In the genomic region with DNA sequence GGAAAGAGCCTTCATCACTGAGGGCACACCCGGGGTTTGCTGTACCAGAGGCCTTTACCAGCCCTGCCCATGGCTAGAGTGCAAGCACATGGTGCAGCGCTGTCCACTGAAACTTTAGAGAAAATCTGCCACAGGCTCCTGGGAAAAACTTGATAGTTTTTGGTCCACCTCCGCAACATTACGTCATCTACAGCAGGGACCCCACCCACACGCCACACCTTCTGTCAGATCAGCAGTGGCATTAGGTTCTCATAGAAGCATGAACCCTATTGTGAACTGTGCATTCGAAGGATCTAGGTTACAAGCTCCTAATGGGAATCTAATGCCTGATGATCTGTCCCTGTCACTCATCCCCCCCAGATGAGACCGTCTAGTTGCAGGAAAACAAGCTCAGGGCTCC, we compare ENCODE assay signal across 40 cellular contexts. TPM values are rescaled to one million over a fixed set of nuclear protein-coding genes. Genes with fewer than 3 reads are reported as not detected.
"Had no signal": no experiment of that assay in that cellular context is flagged by ENCODE, and none has a peak within 500 bp of the region (broad histone marks: within the 10 kb centered on the region; RNA-seq: fewer than 3 reads in every experiment).

No MANE protein-coding gene starts in this region.

- H3K36me3 ChIP-seq: adrenal gland, ascending aorta, brain microvascular endothelial cell, breast epithelium, cardiac muscle cell had no signal

- H3K4me3 ChIP-seq: adrenal gland, ascending aorta, body of pancreas, breast epithelium, cardiac muscle cell had no signal

- DNase-seq: activated effector memory CD4-positive, alpha-beta T cell treated with anti-CD3 and anti-CD28 coated beads, Interleukin-2, amount 50 U/mL, for 16 hours; activated effector memory CD4-positive, alpha-beta T cell treated with Interleukin-2 at 50 U/mL for 16 hours; activated gamma-delta T cell; activated gamma-delta T cell treated with Interleukin-2 at 50 U/mL for 16 hours; activated naive CD4-positive, alpha-beta T cell; activated naive CD4-positive, alpha-beta T cell treated with anti-CD3 and anti-CD28 coated beads for 36 hours; activated naive CD4-positive, alpha-beta T cell treated with anti-CD3 and anti-CD28 coated beads, Interleukin-2, amount 10 ng/mL, durations not matched to agents 7 days and 5 days; activated naive CD4-positive, alpha-beta T cell treated with anti-CD3 and anti-CD28 coated beads, Interleukin-2, amount 50 U/mL, for 16 hours; activated naive CD4-positive, alpha-beta T cell treated with Interleukin-2 at 50 U/mL for 16 hours; activated naive CD8-positive, alpha-beta T cell treated with anti-CD3 and anti-CD28 coated beads for 36 hours; activated naive CD8-positive, alpha-beta T cell treated with anti-CD3 and anti-CD28 coated beads, Interleukin-2, amount 10 ng/mL, durations not matched to agents 7 days and 5 days; activated naive CD8-positive, alpha-beta T cell treated with anti-CD3 and anti-CD28 coated beads, Interleukin-2, amount 50 U/mL, for 24 hours; activated T-cell treated with anti-CD3 and anti-CD28 coated beads, Interleukin-2, amount 50 U/mL, for 1 hour; activated T-cell treated with anti-CD3 and anti-CD28 coated beads, Interleukin-2, amount 50 U/mL, for 24 hours; activated T-cell treated with anti-CD3 and anti-CD28 coated beads, Interleukin-2, amount 50 U/mL, for 4 hours; activated T-cell treated with anti-CD3 and anti-CD28 coated beads, Interleukin-2, amount 50 U/mL, for 48 hours; activated T-cell treated with anti-CD3 and anti-CD28 coated beads, Interleukin-2, amount 50 U/mL, for 72 hours; adrenal gland; amniotic stem cell; amygdala; anterior cingulate cortex; aorta; body of pancreas; brain microvascular endothelial cell; caudate nucleus; central memory CD4-positive, alpha-beta T cell; cerebellar nuclear complex had no signal

- H3K27ac ChIP-seq: adrenal gland, ascending aorta, body of pancreas, brain microvascular endothelial cell, breast epithelium, cardiac muscle cell had no signal

- H3K27me3 ChIP-seq: ascending aorta, body of pancreas, brain microvascular endothelial cell had no signal

- H3K27ac Mint-ChIP-seq: activated naive CD4-positive, alpha-beta T cell treated with anti-CD3 and anti-CD28 coated beads for 36 hours; activated naive CD4-positive, alpha-beta T cell treated with anti-CD3 and anti-CD28 coated beads, Interleukin-2, amount 10 ng/mL, durations not matched to agents 7 days and 5 days; activated naive CD4-positive, alpha-beta T cell treated with anti-CD3 and anti-CD28 coated beads, Interleukin-2, amount 50 U/mL, for 24 hours; activated naive CD4-positive, alpha-beta T cell treated with anti-CD3 and anti-CD28 coated beads, Interleukin-2, amount 50 U/mL, for 72 hours; activated naive CD8-positive, alpha-beta T cell; activated naive CD8-positive, alpha-beta T cell treated with anti-CD3 and anti-CD28 coated beads for 36 hours; activated naive CD8-positive, alpha-beta T cell treated with anti-CD3 and anti-CD28 coated beads, Interleukin-2, amount 10 ng/mL, durations not matched to agents 7 days and 5 days; activated naive CD8-positive, alpha-beta T cell treated with anti-CD3 and anti-CD28 coated beads, Interleukin-2, amount 50 U/mL, for 24 hours; activated T-cell treated with anti-CD3 and anti-CD28 coated beads, Interleukin-2, amount 50 U/mL, for 24 hours; activated T-cell treated with anti-CD3 and anti-CD28 coated beads, Interleukin-2, amount 50 U/mL, for 72 hours; activated T-helper 1 cell treated with anti-CD3 and anti-CD28 coated beads, Interleukin-12 subunit alpha, Interleukin-12 subunit beta, Interleukin-2, Interleukin-4 antibody, amounts not matched to agents 30 ng/mL and 10 ng/mL and 1 ng/mL, durations not matched to agents 14 hours and 24 hours and 36 hours; activated T-helper 17 cell treated with anti-CD3 and anti-CD28 coated beads, Interleukin-2, amount 50 U/mL, for 72 hours; activated T-helper 2 cell treated with anti-CD3 and anti-CD28 coated beads, Interferon-gamma antibody, Interleukin-2, Interleukin-4, amounts not matched to agents 10 μg/mL and 5 μg/mL and 100 μg/mL, durations not matched to agents 14 hours and 24 hours and 36 hours; brain had no signal

- FAIRE-seq: astrocyte had no signal

- H3K36me3 Mint-ChIP-seq: activated naive CD4-positive, alpha-beta T cell treated with anti-CD3 and anti-CD28 coated beads, Interleukin-2, amount 10 ng/mL, durations not matched to agents 7 days and 5 days; activated naive CD4-positive, alpha-beta T cell treated with anti-CD3 and anti-CD28 coated beads, Interleukin-2, amount 50 U/mL, for 24 hours; activated naive CD4-positive, alpha-beta T cell treated with anti-CD3 and anti-CD28 coated beads, Interleukin-2, amount 50 U/mL, for 72 hours; activated naive CD8-positive, alpha-beta T cell treated with anti-CD3 and anti-CD28 coated beads for 36 hours; activated naive CD8-positive, alpha-beta T cell treated with anti-CD3 and anti-CD28 coated beads, Interleukin-2, amount 10 ng/mL, durations not matched to agents 7 days and 5 days; brain had no signal

- H3K4me1 ChIP-seq: ascending aorta, breast epithelium had no signal

- H3K9me3 Mint-ChIP-seq: activated naive CD4-positive, alpha-beta T cell treated with anti-CD3 and anti-CD28 coated beads for 36 hours; activated naive CD4-positive, alpha-beta T cell treated with anti-CD3 and anti-CD28 coated beads, Interleukin-2, amount 10 ng/mL, durations not matched to agents 7 days and 5 days; activated naive CD4-positive, alpha-beta T cell treated with anti-CD3 and anti-CD28 coated beads, Interleukin-2, amount 50 U/mL, for 24 hours; activated naive CD4-positive, alpha-beta T cell treated with anti-CD3 and anti-CD28 coated beads, Interleukin-2, amount 50 U/mL, for 72 hours; activated naive CD8-positive, alpha-beta T cell treated with anti-CD3 and anti-CD28 coated beads for 36 hours; activated naive CD8-positive, alpha-beta T cell treated with anti-CD3 and anti-CD28 coated beads, Interleukin-2, amount 50 U/mL, for 24 hours; activated T-cell treated with anti-CD3 and anti-CD28 coated beads, Interleukin-2, amount 50 U/mL, for 24 hours; activated T-cell treated with anti-CD3 and anti-CD28 coated beads, Interleukin-2, amount 50 U/mL, for 4 hours; activated T-cell treated with anti-CD3 and anti-CD28 coated beads, Interleukin-2, amount 50 U/mL, for 72 hours; activated T-helper 1 cell treated with anti-CD3 and anti-CD28 coated beads, Interleukin-12 subunit alpha, Interleukin-12 subunit beta, Interleukin-2, Interleukin-4 antibody, amounts not matched to agents 30 ng/mL and 10 ng/mL and 1 ng/mL, durations not matched to agents 14 hours and 24 hours and 36 hours; activated T-helper 17 cell treated with anti-CD3 and anti-CD28 coated beads, Interleukin-2, amount 50 U/mL, for 72 hours; activated T-helper 2 cell treated with anti-CD3 and anti-CD28 coated beads, Interferon-gamma antibody, Interleukin-2, Interleukin-4, amounts not matched to agents 10 μg/mL and 5 μg/mL and 100 μg/mL, durations not matched to agents 14 hours and 24 hours and 36 hours; central memory CD8-positive, alpha-beta T cell had no signal

- H3K9me3 ChIP-seq: adrenal gland, ascending aorta, body of pancreas, breast epithelium had no signal

- H3K4me3 Mint-ChIP-seq: activated naive CD4-positive, alpha-beta T cell treated with anti-CD3 and anti-CD28 coated beads for 36 hours; activated naive CD4-positive, alpha-beta T cell treated with anti-CD3 and anti-CD28 coated beads, Interleukin-2, amount 10 ng/mL, durations not matched to agents 7 days and 5 days; activated naive CD4-positive, alpha-beta T cell treated with anti-CD3 and anti-CD28 coated beads, Interleukin-2, amount 50 U/mL, for 24 hours; activated naive CD8-positive, alpha-beta T cell; activated naive CD8-positive, alpha-beta T cell treated with anti-CD3 and anti-CD28 coated beads for 36 hours; activated naive CD8-positive, alpha-beta T cell treated with anti-CD3 and anti-CD28 coated beads, Interleukin-2, amount 10 ng/mL, durations not matched to agents 7 days and 5 days; activated naive CD8-positive, alpha-beta T cell treated with anti-CD3 and anti-CD28 coated beads, Interleukin-2, amount 50 U/mL, for 24 hours; activated T-cell treated with anti-CD3 and anti-CD28 coated beads, Interleukin-2, amount 50 U/mL, for 24 hours; activated T-cell treated with anti-CD3 and anti-CD28 coated beads, Interleukin-2, amount 50 U/mL, for 4 hours; activated T-cell treated with anti-CD3 and anti-CD28 coated beads, Interleukin-2, amount 50 U/mL, for 72 hours; activated T-helper 1 cell treated with anti-CD3 and anti-CD28 coated beads, Interleukin-12 subunit alpha, Interleukin-12 subunit beta, Interleukin-2, Interleukin-4 antibody, amounts not matched to agents 30 ng/mL and 10 ng/mL and 1 ng/mL, durations not matched to agents 14 hours and 24 hours and 36 hours; activated T-helper 17 cell treated with anti-CD3 and anti-CD28 coated beads, Interleukin-2, amount 50 U/mL, for 72 hours; central memory CD8-positive, alpha-beta T cell had no signal

- ATAC-seq: activated naive CD4-positive, alpha-beta T cell treated with anti-CD3 and anti-CD28 coated beads, Interleukin-2, amount 50 U/mL, for 72 hours; activated naive CD8-positive, alpha-beta T cell treated with anti-CD3 and anti-CD28 coated beads, Interleukin-2, amount 50 U/mL, for 24 hours; activated T-cell treated with anti-CD3 and anti-CD28 coated beads, Interleukin-2, amount 50 U/mL, for 4 hours; activated T-cell treated with anti-CD3 and anti-CD28 coated beads, Interleukin-2, amount 50 U/mL, for 72 hours; activated T-helper 17 cell treated with anti-CD3 and anti-CD28 coated beads, Interleukin-2, amount 50 U/mL, for 72 hours; body of pancreas had no signal

RNA-seq across cellular contexts. Expression of gene ODAD2, which starts 2.5 kb away (rescaled TPM):
- total RNA-seq: activated naive CD8-positive, alpha-beta T cell treated with anti-CD3 and anti-CD28 coated beads, Interleukin-2, amount 10 ng/mL, durations not matched to agents 7 days and 5 days; activated T-helper 1 cell treated with anti-CD3 and anti-CD28 coated beads, Interleukin-12 subunit alpha, Interleukin-12 subunit beta, Interleukin-2, Interleukin-4 antibody, amounts not matched to agents 30 ng/mL and 10 ng/mL and 1 ng/mL, durations not matched to agents 14 hours and 24 hours and 36 hours; activated T-helper 2 cell treated with anti-CD3 and anti-CD28 coated beads, Interferon-gamma antibody, Interleukin-2, Interleukin-4, amounts not matched to agents 10 μg/mL and 5 μg/mL and 100 μg/mL, durations not matched to agents 14 hours and 24 hours and 36 hours; ascending aorta; bronchial epithelial cell had no signal
